In genomic region chr17:11608396-11608795, GRCh38 we compare ENCODE assay signal across 12 cellular contexts. TPM values are rescaled to one million over a fixed set of nuclear protein-coding genes. Genes with fewer than 3 reads are reported as not detected.
DNase-seq lines count a peak whose midpoint lies in the region; TF ChIP-seq lines count a peak whose summit lies in the region.
"Had no signal": no experiment of that assay in that cellular context is flagged by ENCODE, and none has a peak within 500 bp of the region (broad histone marks: within the 10 kb centered on the region; RNA-seq: fewer than 3 reads in every experiment).

No MANE protein-coding gene starts in this region.

- H3K9ac ChIP-seq in mammary epithelial cell (ENCODE audit: insufficient read depth, low read length), result no peak overlapping the region

- H3K27me3 ChIP-seq in breast epithelium (no peaks in the 10 kb centered on the region), mammary epithelial cell (ENCODE audit: insufficient read depth, low read length) (no peaks in the 10 kb centered on the region), vagina (no peaks in the 10 kb centered on the region), ascending aorta (no peaks in the 10 kb centered on the region)

- intact Hi-C loops in breast epithelium (cut with DNase I; ENCODE audit: low total_unique reads) (no loop called here), mammary epithelial cell (cut with micrococcal nuclease) (no loop called here), vagina (cut with DNase I) (no loop called here), ascending aorta (cut with DNase I) (no loop called here)

- H3K27ac ChIP-seq in breast epithelium (peak overlapping the region; percentile 3 to 56), mammary epithelial cell (ENCODE audit: insufficient read depth, low read depth, low read length) (no peak overlapping the region), vagina (peak overlapping the region; percentile 36), ascending aorta (no peak overlapping the region)

- peak overlapping the region in 1 of 3 donors; percentile 27 for H3K4me3 ChIP-seq in breast epithelium
- H3K4me3 ChIP-seq in mammary epithelial cell (replicated peaks in 1 of 3; ENCODE audit: insufficient read depth in 1 of 3, low read depth in 2 of 3, low read length in 3 of 3), result no peak overlapping the region
- no peak overlapping the region for H3K4me3 ChIP-seq in vagina
- H3K4me3 ChIP-seq in ascending aorta, result no peak overlapping the region

- no TSS peak for BruUV-seq in mammary epithelial cell (replicated peaks; lab: Mats Ljungman, UMichigan)

- 11% methylated on average over 6 of the region's 6 CpGs for WGBS in mammary epithelial cell (ENCODE audit: low coverage, missing lambda C conversion rate)

- DNase-seq in breast epithelium (ENCODE audit: low spot score in 2 of 2) (peak in 1 of 2 donors; percentile 29), mammary epithelial cell (no peak), glutamatergic neuron (no peak), nephron progenitor cell (no peak), vagina (ENCODE audit: extremely low spot score in 2 of 2) (no peak), ascending aorta (ENCODE audit: low spot score in 2 of 2) (no peak), RKO (ENCODE audit: low spot score) (no peak)
- DNase-seq in stimulated activated CD4-positive, alpha-beta T cell treated with anti-CD3 and anti-CD28 coated beads, Interleukin-12 subunit alpha, Interleukin-12 subunit beta, amount 100 ng/mL, for 4 hours, result no peak
- DNase-seq: amniotic stem cell, NCI-H2107 had no signal

- no peaks in the 10 kb centered on the region for H3K79me2 ChIP-seq in mammary epithelial cell (ENCODE audit: insufficient read depth, low read length)

- H3K36me3 ChIP-seq in breast epithelium (no peaks in the 10 kb centered on the region), mammary epithelial cell (ENCODE audit: insufficient read depth, low read length) (no peaks in the 10 kb centered on the region), vagina (no peaks in the 10 kb centered on the region), ascending aorta (no peaks in the 10 kb centered on the region)

- no peak overlapping the region for H2AFZ ChIP-seq in mammary epithelial cell (ENCODE audit: low read depth, low read length)

- H3K4me2 ChIP-seq in mammary epithelial cell (ENCODE audit: insufficient read depth, low read depth, low read length), result no peak overlapping the region

- H3K4me3 Mint-ChIP-seq in glutamatergic neuron (ENCODE audit: unreplicated experiment), result no peak overlapping the region
- peak overlapping the region; percentile 45 for H3K4me3 Mint-ChIP-seq in nephron progenitor cell
- H3K4me3 Mint-ChIP-seq: stimulated activated effector memory CD8-positive, alpha-beta T cell treated with anti-CD3 and anti-CD28 coated beads, Interleukin-12 subunit alpha, Interleukin-12 subunit beta, amount 100 ng/mL, for 72 hours had no signal

- in situ Hi-C loops in mammary epithelial cell (cut with MboI; ENCODE audit: low sequenced_read_pairs in 2 of 2), result no loop called here

- TF ChIP-seq CTCF in breast epithelium (IDR thresholded peaks at IDR 0.05), result no peak
- TF ChIP-seq CTCF in mammary epithelial cell (conservative IDR thresholded peaks at IDR 0.05 in 1 of 2, IDR thresholded peaks at IDR 0.05 in 1 of 2; ENCODE audit: extremely low read depth in 1 of 2, insufficient read depth in 1 of 2, low read depth in 1 of 2, low read length in 2 of 2), result no peak
- no peak for TF ChIP-seq CTCF in glutamatergic neuron (IDR thresholded peaks at IDR 0.05; ENCODE audit: partially characterized antibody, unreplicated experiment)
- no peak for TF ChIP-seq CTCF in nephron progenitor cell (IDR thresholded peaks at IDR 0.05)
- no peak for TF ChIP-seq CTCF in vagina (IDR thresholded peaks at IDR 0.05)
- TF ChIP-seq CTCF in ascending aorta (IDR thresholded peaks at IDR 0.05), result no peak

- H3K4me1 ChIP-seq in breast epithelium (no peaks in the 10 kb centered on the region), mammary epithelial cell (ENCODE audit: insufficient read depth, low read length) (no peaks in the 10 kb centered on the region), vagina (peaks cover 8% of the 10 kb centered on the region), ascending aorta (no peaks in the 10 kb centered on the region)

- H3K36me3 Mint-ChIP-seq in glutamatergic neuron (ENCODE audit: unreplicated experiment) (no peaks in the 10 kb centered on the region), nephron progenitor cell (ENCODE audit: low read depth) (no peaks in the 10 kb centered on the region)
- H3K36me3 Mint-ChIP-seq: stimulated activated effector memory CD8-positive, alpha-beta T cell treated with anti-CD3 and anti-CD28 coated beads, Interleukin-12 subunit alpha, Interleukin-12 subunit beta, amount 100 ng/mL, for 72 hours had no signal

- H3K27ac Mint-ChIP-seq in glutamatergic neuron (ENCODE audit: unreplicated experiment) (peak overlapping the region; percentile 13), nephron progenitor cell (peak overlapping the region; percentile 97)
- H3K27ac Mint-ChIP-seq: stimulated activated effector memory CD8-positive, alpha-beta T cell treated with anti-CD3 and anti-CD28 coated beads, Interleukin-12 subunit alpha, Interleukin-12 subunit beta, amount 100 ng/mL, for 72 hours had no signal

- H3K27me3 Mint-ChIP-seq in glutamatergic neuron (ENCODE audit: unreplicated experiment), result peaks cover 5% of the 10 kb centered on the region
- H3K27me3 Mint-ChIP-seq in nephron progenitor cell (ENCODE audit: low read depth, poor library complexity), result no peaks in the 10 kb centered on the region

- H3K9me3 ChIP-seq in breast epithelium (no peaks in the 10 kb centered on the region), mammary epithelial cell (replicated peaks; ENCODE audit: insufficient read depth, low read length) (peaks cover 31% of the 10 kb centered on the region), vagina (no peaks in the 10 kb centered on the region), ascending aorta (no peaks in the 10 kb centered on the region)

- no peak for TF ChIP-seq POLR2A in breast epithelium (IDR thresholded peaks at IDR 0.05)
- TF ChIP-seq POLR2A in vagina (IDR thresholded peaks at IDR 0.05), result no peak

- dilution Hi-C loops in mammary epithelial cell (cut with HindIII; ENCODE audit: low sequenced_read_pairs), result no loop called here

- no peaks in the 10 kb centered on the region for H4K20me1 ChIP-seq in mammary epithelial cell (ENCODE audit: insufficient read depth, low read length)

- H3K4me1 Mint-ChIP-seq in glutamatergic neuron (ENCODE audit: low read depth, unreplicated experiment) (peaks cover 31% of the 10 kb centered on the region), nephron progenitor cell (peaks cover 58% of the 10 kb centered on the region)
- H3K4me1 Mint-ChIP-seq: stimulated activated effector memory CD8-positive, alpha-beta T cell treated with anti-CD3 and anti-CD28 coated beads, Interleukin-12 subunit alpha, Interleukin-12 subunit beta, amount 100 ng/mL, for 72 hours had no signal

- H3K9me3 Mint-ChIP-seq in glutamatergic neuron (ENCODE audit: unreplicated experiment), result peaks cover 12% of the 10 kb centered on the region
- H3K9me3 Mint-ChIP-seq in nephron progenitor cell, result no peaks in the 10 kb centered on the region
- H3K9me3 Mint-ChIP-seq: stimulated activated effector memory CD8-positive, alpha-beta T cell treated with anti-CD3 and anti-CD28 coated beads, Interleukin-12 subunit alpha, Interleukin-12 subunit beta, amount 100 ng/mL, for 72 hours had no signal

- CTCF ChIA-PET in mammary epithelial cell (lab: Charles Lee; ENCODE audit: low non-redundant PET), result no interaction called here

RNA-seq across cellular contexts. Expression of gene DNAH9, which starts 10.1 kb away (rescaled TPM):
- total RNA-seq in breast epithelium, result 1 to 10 TPM in 2 of 3 donors, under 1 TPM in 1; 0.66 to 3.5 (median 1.2) TPM
- under 1 TPM; under 0.01 to 0.12 TPM for total RNA-seq in mammary epithelial cell
- polyA plus RNA-seq in mammary epithelial cell, result 0.10 TPM
- polyA minus RNA-seq in mammary epithelial cell, result not detected
- 0.86 TPM for total RNA-seq in glutamatergic neuron (ENCODE audit: unreplicated experiment)
- total RNA-seq in vagina, result not detected
- total RNA-seq in ascending aorta, result not detected
- total RNA-seq: lung microvascular endothelial cell had no signal

Comparison
In these comparisons a context has a peak if more than half of its experiments do, and no peak if none do; other contexts are left out.
1. H3K27ac ChIP-seq: peak in breast epithelium (2 of 2) and vagina (single experiment); none in mammary epithelial cell (single experiment) and ascending aorta (0 of 2).